13 cellular contexts compared by ENCODE assay signal in genomic region chr20:33814238-33814712, GRCh38. TPM values are rescaled to one million over a fixed set of nuclear protein-coding genes. Genes with fewer than 3 reads are reported as not detected.
DNase-seq lines count a peak whose midpoint lies in the region; ATAC-seq and TF ChIP-seq lines count a peak whose summit lies in the region.
"Had no signal": no experiment of that assay in that cellular context is flagged by ENCODE, and none has a peak within 500 bp of the region (broad histone marks: within the 10 kb centered on the region; RNA-seq: fewer than 3 reads in every experiment).

No MANE protein-coding gene starts in this region.

- H3K4me3 Mint-ChIP-seq in stimulated activated naive CD8-positive, alpha-beta T cell treated with anti-CD3 and anti-CD28 coated beads, Interleukin-15, Interleukin-2, amounts not matched to agents 100 ng/mL and 50 ng/mL, for 24 hours: peak overlapping the region; percentile 96
- peak overlapping the region; percentile 97 to 99 for H3K4me3 Mint-ChIP-seq in activated T-cell treated with anti-CD3 and anti-CD28 coated beads, Interleukin-2, amount 50 U/mL, for 72 hours

- no peaks in the 10 kb centered on the region for H3K27me3 Mint-ChIP-seq in stimulated activated naive CD8-positive, alpha-beta T cell treated with anti-CD3 and anti-CD28 coated beads, Interleukin-15, Interleukin-2, amounts not matched to agents 100 ng/mL and 50 ng/mL, for 24 hours
- no peaks in the 10 kb centered on the region for H3K27me3 Mint-ChIP-seq in activated T-cell treated with anti-CD3 and anti-CD28 coated beads, Interleukin-2, amount 50 U/mL, for 72 hours (ENCODE audit: low read depth)

- peak overlapping the region; percentile 21 for H3K27ac Mint-ChIP-seq in stimulated activated naive CD8-positive, alpha-beta T cell treated with anti-CD3 and anti-CD28 coated beads, Interleukin-15, Interleukin-2, amounts not matched to agents 100 ng/mL and 50 ng/mL, for 24 hours
- peak overlapping the region; percentile 8 for H3K27ac Mint-ChIP-seq in activated T-cell treated with anti-CD3 and anti-CD28 coated beads, Interleukin-2, amount 50 U/mL, for 72 hours

- no peaks in the 10 kb centered on the region for H3K9me3 ChIP-seq in ascending aorta

- no peaks in the 10 kb centered on the region for H3K36me3 ChIP-seq in ascending aorta

- H3K27me3 ChIP-seq in ascending aorta: no peaks in the 10 kb centered on the region

- no peak for ATAC-seq in stimulated activated naive CD8-positive, alpha-beta T cell treated with anti-CD3 and anti-CD28 coated beads, Interleukin-15, Interleukin-2, amounts not matched to agents 100 U/mL and 50 U/mL, for 24 hours
- peak in 1 of 2 donors; percentile 14 for ATAC-seq in activated T-cell treated with anti-CD3 and anti-CD28 coated beads, Interleukin-2, amount 50 U/mL, for 72 hours (replicated peaks in 1 of 2)
- peak; percentile 1 for ATAC-seq in left lobe of liver
- no peak for ATAC-seq in HG02852 (IDR thresholded peaks at IDR 0.05; ENCODE audit: unreplicated experiment)
- no peak for ATAC-seq in GM21526 (IDR thresholded peaks at IDR 0.05; ENCODE audit: low FRiP score, unreplicated experiment)
- ATAC-seq: esophagus mucosa had no signal

- H3K4me1 Mint-ChIP-seq in stimulated activated naive CD8-positive, alpha-beta T cell treated with anti-CD3 and anti-CD28 coated beads, Interleukin-15, Interleukin-2, amounts not matched to agents 100 ng/mL and 50 ng/mL, for 24 hours (ENCODE audit: low read depth): peaks cover 79% of the 10 kb centered on the region
- peaks cover 72% of the 10 kb centered on the region for H3K4me1 Mint-ChIP-seq in activated T-cell treated with anti-CD3 and anti-CD28 coated beads, Interleukin-2, amount 50 U/mL, for 72 hours (ENCODE audit: low read depth)

- no peak for TF ChIP-seq CTCF in ascending aorta (IDR thresholded peaks at IDR 0.05)

- peaks cover 49% of the 10 kb centered on the region for H3K36me3 Mint-ChIP-seq in stimulated activated naive CD8-positive, alpha-beta T cell treated with anti-CD3 and anti-CD28 coated beads, Interleukin-15, Interleukin-2, amounts not matched to agents 100 ng/mL and 50 ng/mL, for 24 hours (ENCODE audit: low read depth)
- peaks cover 21 to 26% of the 10 kb centered on the region in 2 donors for H3K36me3 Mint-ChIP-seq in activated T-cell treated with anti-CD3 and anti-CD28 coated beads, Interleukin-2, amount 50 U/mL, for 72 hours (ENCODE audit: insufficient read depth in 2 of 2)

- H3K4me3 ChIP-seq in ascending aorta: no peak overlapping the region

- peaks cover 10 to 40% of the 10 kb centered on the region in 2 donors for H3K4me1 ChIP-seq in ascending aorta

- H3K9me3 Mint-ChIP-seq in stimulated activated naive CD8-positive, alpha-beta T cell treated with anti-CD3 and anti-CD28 coated beads, Interleukin-15, Interleukin-2, amounts not matched to agents 100 ng/mL and 50 ng/mL, for 24 hours: no peaks in the 10 kb centered on the region
- no peaks in the 10 kb centered on the region for H3K9me3 Mint-ChIP-seq in activated T-cell treated with anti-CD3 and anti-CD28 coated beads, Interleukin-2, amount 50 U/mL, for 72 hours

- peak overlapping the region in 1 of 2 donors; percentile 98 for H3K27ac ChIP-seq in ascending aorta
- H3K27ac ChIP-seq: C4-2B, WERI-Rb-1 had no signal

- intact Hi-C loops in ascending aorta (cut with DNase I): loop anchor here (5.0 kb wide), 2 partner anchors 82 to 488 kb away; partner anchors contain the start of genes AHCY and ZNF341

- DNase-seq in stimulated activated naive CD8-positive, alpha-beta T cell treated with anti-CD3 and anti-CD28 coated beads, Interleukin-15, Interleukin-2, amounts not matched to agents 100 U/mL and 50 U/mL, for 24 hours: no peak
- DNase-seq in activated T-cell treated with anti-CD3 and anti-CD28 coated beads, Interleukin-2, amount 50 U/mL, for 72 hours: peak; percentile 18 to 29
- no peak for DNase-seq in left lobe of liver (ENCODE audit: low spot score)
- no peak for DNase-seq in NCI-H524 (lab: John Stamatoyannopoulos, UW)
- no peak for DNase-seq in ascending aorta (ENCODE audit: low spot score in 2 of 2)
- DNase-seq: islet precursor cell, NCI-H1417 treated with DMSO at 0.1 percent for 48 hours, WERI-Rb-1 had no signal

RNA-seq across cellular contexts. Expression of gene CHMP4B, which starts 3.1 kb away (rescaled TPM):
- total RNA-seq in activated T-cell treated with anti-CD3 and anti-CD28 coated beads, Interleukin-2, amount 50 U/mL, for 72 hours: 100 to 1,000 TPM; 102 to 104 TPM
- total RNA-seq in left lobe of liver: 24.4 TPM
- 42.8 TPM for total RNA-seq in ascending aorta

Comparison
In these comparisons a context has a peak if more than half of its experiments do, and no peak if none do; other contexts are left out.
1. DNase-seq: peak in activated T-cell treated with anti-CD3 and anti-CD28 coated beads, Interleukin-2, amount 50 U/mL, for 72 hours (2 of 2); none in stimulated activated naive CD8-positive, alpha-beta T cell treated with anti-CD3 and anti-CD28 coated beads, Interleukin-15, Interleukin-2, amounts not matched to agents 100 U/mL and 50 U/mL, for 24 hours (single experiment), left lobe of liver (single experiment), NCI-H524 (0 of 2) and ascending aorta (0 of 2).